10 cellular contexts compared by ENCODE assay signal in genomic region chr12:122028601-122029560, GRCh38. TPM values are rescaled to one million over a fixed set of nuclear protein-coding genes. Genes with fewer than 3 reads are reported as not detected.
A peak's percentile ranks its signal among the peaks of the same experiment; 100 is the strongest.
DNase-seq lines count a peak whose midpoint lies in the region; ATAC-seq and TF ChIP-seq lines count a peak whose summit lies in the region.
"Had no signal": no experiment of that assay in that cellular context is flagged by ENCODE, and none has a peak within 500 bp of the region (broad histone marks: within the 10 kb centered on the region; RNA-seq: fewer than 3 reads in every experiment).

No MANE protein-coding gene starts in this region.

- no peak overlapping the region for H2AK5ac ChIP-seq in mesendoderm (ENCODE audit: low read length)

- no peak overlapping the region for H3K4me3 Mint-ChIP-seq in activated CD4-positive, alpha-beta memory T cell treated with anti-CD3 and anti-CD28 coated beads, Interleukin-2, amount 10 ng/mL, durations not matched to agents 7 days and 5 days

- peaks cover 26% of the 10 kb centered on the region for H3K79me2 ChIP-seq in mesendoderm (ENCODE audit: control insufficient read depth, insufficient read depth, low read length)
- no peaks in the 10 kb centered on the region for H3K79me2 ChIP-seq in MM.1S (ENCODE audit: low read length)

- ATAC-seq in GM19351 (IDR thresholded peaks at IDR 0.05; ENCODE audit: unreplicated experiment) (peak; percentile 53), GM18502 (IDR thresholded peaks at IDR 0.05; ENCODE audit: poor library complexity, unreplicated experiment) (no peak)

- H3K9ac ChIP-seq in BLaER1 treated with 17β-estradiol and CSF1 and Interleukin-3, amounts not matched to agents 10 nM and 100 nM = peak overlapping the region; percentile 11 to 67 (median 53); a peak in 20 of 22 replicates
- H3K9ac ChIP-seq in mesendoderm (ENCODE audit: low read length) (no peak overlapping the region), MM.1S (ENCODE audit: low read length) (no peak overlapping the region)

- peak overlapping the region in 4 of 10 experiments; percentile 23 to 27 (median 26); a peak in 5 of 20 replicates for H3K4me3 ChIP-seq in BLaER1 treated with 17β-estradiol and CSF1 and Interleukin-3, amounts not matched to agents 10 nM and 100 nM
- H3K4me3 ChIP-seq in mesendoderm (ENCODE audit: low read length) = no peak overlapping the region
- H3K4me3 ChIP-seq in MM.1S (ENCODE audit: low read length) = no peak overlapping the region

- H2BK5ac ChIP-seq in mesendoderm (ENCODE audit: low read length) = no peak overlapping the region

- peaks cover 46 to 91% (median 84%) of the 10 kb centered on the region in 10 experiments for H3K4me1 ChIP-seq in BLaER1 treated with 17β-estradiol and CSF1 and Interleukin-3, amounts not matched to agents 10 nM and 100 nM
- H3K4me1 ChIP-seq in mesendoderm (ENCODE audit: control insufficient read depth, low read depth, low read length) = no peaks in the 10 kb centered on the region
- no peaks in the 10 kb centered on the region for H3K4me1 ChIP-seq in MM.1S (ENCODE audit: low read length)

- TF ChIP-seq CTCF in MM.1S (IDR thresholded peaks at IDR 0.05; ENCODE audit: low read length) = no peak

- H2BK15ac ChIP-seq in mesendoderm (replicated peaks; ENCODE audit: low read depth) = no peak overlapping the region

- peaks cover 0 to 43% (median 22%) of the 10 kb centered on the region in 11 experiments; a peak in 14 of 22 replicates for H3K36me3 ChIP-seq in BLaER1 treated with 17β-estradiol and CSF1 and Interleukin-3, amounts not matched to agents 10 nM and 100 nM
- H3K36me3 ChIP-seq in mesendoderm (ENCODE audit: control insufficient read depth, insufficient read depth, low read length) (no peaks in the 10 kb centered on the region), MM.1S (replicated peaks; ENCODE audit: insufficient read depth, low read length) (no peaks in the 10 kb centered on the region)

- POLR2A ChIA-PET in activated CD4-positive, alpha-beta memory T cell treated with anti-CD3 and anti-CD28 coated beads, Interleukin-2, amount 10 ng/mL, durations not matched to agents 7 days and 5 days (lab: Charles Lee) = no interaction called here

- H3K9me3 Mint-ChIP-seq in activated CD4-positive, alpha-beta memory T cell treated with anti-CD3 and anti-CD28 coated beads, Interleukin-2, amount 10 ng/mL, durations not matched to agents 7 days and 5 days = no peaks in the 10 kb centered on the region
- H3K9me3 Mint-ChIP-seq: activated T-helper 2 cell treated with anti-CD3 and anti-CD28 coated beads, Interferon-gamma antibody, Interleukin-2, Interleukin-4, amounts not matched to agents 10 μg/mL and 5 μg/mL and 100 μg/mL, durations not matched to agents 14 hours and 24 hours and 36 hours had no signal

- no peak overlapping the region for H4K8ac ChIP-seq in mesendoderm (ENCODE audit: low read depth, low read length)

- no peak overlapping the region for H3K18ac ChIP-seq in mesendoderm (ENCODE audit: low read length)

- peak overlapping the region; percentile 56 to 99 (median 97) for H3K4me2 ChIP-seq in BLaER1 treated with 17β-estradiol and CSF1 and Interleukin-3, amounts not matched to agents 10 nM and 100 nM
- H3K4me2 ChIP-seq in mesendoderm (ENCODE audit: low read length) (no peak overlapping the region), MM.1S (ENCODE audit: low read depth, low read length) (no peak overlapping the region)

- no CpG with 5 or more reads among the region's 27 CpGs for WGBS in mesendoderm (ENCODE audit: extremely low coverage, insufficient coverage, low lambda C conversion rate)

- no peaks in the 10 kb centered on the region for H3K9me2 ChIP-seq in MM.1S (replicated peaks; ENCODE audit: insufficient read depth, low read length)

- peaks cover 0 to 9% (median 0%) of the 10 kb centered on the region in 11 experiments; a peak in 1 of 22 replicates for H3K27me3 ChIP-seq in BLaER1 treated with 17β-estradiol and CSF1 and Interleukin-3, amounts not matched to agents 10 nM and 100 nM
- H3K27me3 ChIP-seq in mesendoderm (ENCODE audit: insufficient read depth, low read length, poor library complexity) (no peaks in the 10 kb centered on the region), MM.1S (replicated peaks; ENCODE audit: insufficient read depth, low read length) (no peaks in the 10 kb centered on the region)

- no peak overlapping the region for H3K4ac ChIP-seq in mesendoderm (ENCODE audit: low read depth, low read length)

- H2BK120ac ChIP-seq in mesendoderm (ENCODE audit: low read depth, low read length) = no peak overlapping the region

- H3K9me3 ChIP-seq in BLaER1 treated with 17β-estradiol and CSF1 and Interleukin-3, amounts not matched to agents 10 nM and 100 nM (replicated peaks in 1 of 11) = no peaks in the 10 kb centered on the region
- no peaks in the 10 kb centered on the region for H3K9me3 ChIP-seq in MM.1S (replicated peaks; ENCODE audit: insufficient read depth, low read length)

- H4K20me1 ChIP-seq in BLaER1 treated with 17β-estradiol and CSF1 and Interleukin-3, amounts not matched to agents 10 nM and 100 nM = peaks cover 11 to 99% (median 83%) of the 10 kb centered on the region in 11 experiments; a peak in 20 of 22 replicates
- H4K20me1 ChIP-seq in MM.1S (ENCODE audit: insufficient read depth, low read length) = no peaks in the 10 kb centered on the region

- H4K5ac ChIP-seq in mesendoderm (ENCODE audit: low read length) = no peak overlapping the region

- peaks cover 9% of the 10 kb centered on the region for H3K27me3 Mint-ChIP-seq in activated CD4-positive, alpha-beta memory T cell treated with anti-CD3 and anti-CD28 coated beads, Interleukin-2, amount 10 ng/mL, durations not matched to agents 7 days and 5 days

- H3K27ac ChIP-seq in BLaER1 treated with 17β-estradiol and CSF1 and Interleukin-3, amounts not matched to agents 10 nM and 100 nM = peak overlapping the region in 9 of 11 experiments; percentile 32 to 97 (median 65); a peak in 19 of 22 replicates
- H3K27ac ChIP-seq in mesendoderm (ENCODE audit: low read depth, low read length) (no peak overlapping the region), MM.1S (ENCODE audit: low read length) (no peak overlapping the region)

- peak; percentile 38 for DNase-seq in activated CD4-positive, alpha-beta memory T cell treated with anti-CD3 and anti-CD28 coated beads, Interleukin-2, amount 10 ng/mL, durations not matched to agents 7 days and 5 days
- DNase-seq in mesendoderm (no peak), MM.1S (no peak), epidermal melanocyte (ENCODE audit: insufficient read length, low spot score) (no peak), dermis blood vessel endothelial cell (no peak)
- DNase-seq: DMS79 treated with DMSO at 0.1 percent for 48 hours had no signal

- CTCF ChIA-PET in activated CD4-positive, alpha-beta memory T cell treated with anti-CD3 and anti-CD28 coated beads, Interleukin-2, amount 10 ng/mL, durations not matched to agents 7 days and 5 days (lab: Charles Lee) = interaction anchor here (0.6 to 1.6 kb wide), 2 partner anchors 108 to 110 kb away, joined by 5 to 7 read pairs; partner anchors contain the start of gene CFAP251

- H3F3A ChIP-seq in MM.1S (ENCODE audit: insufficient read depth, low read length) = no peaks in the 10 kb centered on the region

- H3K79me1 ChIP-seq in mesendoderm (ENCODE audit: low read length) = peaks cover 21% of the 10 kb centered on the region

- H2AFZ ChIP-seq in MM.1S (ENCODE audit: low read length) = no peak overlapping the region

- H3K27ac Mint-ChIP-seq in activated CD4-positive, alpha-beta memory T cell treated with anti-CD3 and anti-CD28 coated beads, Interleukin-2, amount 10 ng/mL, durations not matched to agents 7 days and 5 days = no peak overlapping the region
- H3K27ac Mint-ChIP-seq: activated T-helper 2 cell treated with anti-CD3 and anti-CD28 coated beads, Interferon-gamma antibody, Interleukin-2, Interleukin-4, amounts not matched to agents 10 μg/mL and 5 μg/mL and 100 μg/mL, durations not matched to agents 14 hours and 24 hours and 36 hours had no signal

- H3K23ac ChIP-seq in mesendoderm (ENCODE audit: low read length) = peak overlapping the region; percentile 56

- no peak overlapping the region for H3K56ac ChIP-seq in mesendoderm (ENCODE audit: low read length)

- H3K4me1 Mint-ChIP-seq in activated CD4-positive, alpha-beta memory T cell treated with anti-CD3 and anti-CD28 coated beads, Interleukin-2, amount 10 ng/mL, durations not matched to agents 7 days and 5 days = peaks cover 9% of the 10 kb centered on the region

- H3K36me3 Mint-ChIP-seq in activated CD4-positive, alpha-beta memory T cell treated with anti-CD3 and anti-CD28 coated beads, Interleukin-2, amount 10 ng/mL, durations not matched to agents 7 days and 5 days (ENCODE audit: low read depth) = no peaks in the 10 kb centered on the region

RNA-seq across cellular contexts. Expression of gene BCL7A, which starts 7.2 kb away (rescaled TPM):
- total RNA-seq in activated CD4-positive, alpha-beta memory T cell treated with anti-CD3 and anti-CD28 coated beads, Interleukin-2, amount 10 ng/mL, durations not matched to agents 7 days and 5 days = 1 to 10 TPM; 3.7 to 4.2 TPM
- 5.7 TPM for polyA plus RNA-seq in mesendoderm (2013, experiment 1 of 2)
- polyA plus RNA-seq in mesendoderm (2013, experiment 2 of 2) = 6.0 TPM
- 4.6 and 6.8 TPM in 2 replicates for total RNA-seq in dermis blood vessel endothelial cell

RNA-seq across cellular contexts. Expression of gene MLXIP, which starts 49.7 kb away (rescaled TPM):
- 10 to 100 TPM; 26.0 to 29.6 TPM for total RNA-seq in activated CD4-positive, alpha-beta memory T cell treated with anti-CD3 and anti-CD28 coated beads, Interleukin-2, amount 10 ng/mL, durations not matched to agents 7 days and 5 days
- 48.2 TPM for polyA plus RNA-seq in mesendoderm (2013, experiment 1 of 2)
- polyA plus RNA-seq in mesendoderm (2013, experiment 2 of 2) = 49.6 TPM
- total RNA-seq in dermis blood vessel endothelial cell = 16.7 and 35.7 TPM in 2 replicates

Comparison
In these comparisons a context has a peak if more than half of its experiments do, and no peak if none do; other contexts are left out.
1. H3K27ac ChIP-seq: peak in BLaER1 treated with 17β-estradiol and CSF1 and Interleukin-3, amounts not matched to agents 10 nM and 100 nM (9 of 11); none in mesendoderm (single experiment) and MM.1S (single experiment).
2. H3K4me2 ChIP-seq: peak in BLaER1 treated with 17β-estradiol and CSF1 and Interleukin-3, amounts not matched to agents 10 nM and 100 nM (11 of 11); none in mesendoderm (single experiment) and MM.1S (single experiment).
3. H3K9ac ChIP-seq: peak in BLaER1 treated with 17β-estradiol and CSF1 and Interleukin-3, amounts not matched to agents 10 nM and 100 nM (11 of 11); none in mesendoderm (single experiment) and MM.1S (single experiment).